ENCODE assay signal across 14 cellular contexts in the genomic region with DNA sequence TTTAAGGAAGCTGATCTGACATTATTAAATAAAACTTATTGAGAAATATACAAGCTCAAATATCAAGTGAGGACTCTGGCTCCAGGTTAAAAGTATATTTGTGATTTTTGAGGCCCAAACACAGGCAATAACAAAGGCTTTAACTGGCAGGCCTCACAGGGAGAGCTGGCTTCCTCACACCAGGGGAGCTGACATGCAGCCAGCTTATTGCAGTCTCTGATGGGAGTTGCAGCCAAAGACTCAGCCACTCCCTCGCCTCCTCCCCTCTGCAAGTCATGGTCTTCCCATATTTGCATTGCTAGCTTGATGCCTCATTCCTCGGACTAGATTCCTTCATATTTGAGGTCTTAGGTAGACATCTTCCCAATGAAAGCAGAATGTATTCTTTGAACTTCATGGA.
DNase-seq lines count a peak whose midpoint lies in the region; ATAC-seq and TF ChIP-seq lines count a peak whose summit lies in the region.
"Had no signal": no experiment of that assay in that cellular context is flagged by ENCODE, and none has a peak within 500 bp of the region (broad histone marks: within the 10 kb centered on the region; RNA-seq: fewer than 3 reads in every experiment).

No MANE protein-coding gene starts in this region.

- no peak overlapping the region for H2AFZ ChIP-seq in neural progenitor cell (replicated peaks)

- H3K9me3 Mint-ChIP-seq in neural progenitor cell = no peaks in the 10 kb centered on the region
- H3K9me3 Mint-ChIP-seq in immature natural killer cell = peaks cover 9 to 48% (median 16%) of the 10 kb centered on the region in 6 donors
- H3K9me3 Mint-ChIP-seq: type B pancreatic cell had no signal

- H3K27me3 Mint-ChIP-seq in neural progenitor cell (ENCODE audit: insufficient read depth, low read depth) (peaks cover 2% of the 10 kb centered on the region), immature natural killer cell (ENCODE audit: low read depth in 3 of 3) (peaks cover 0 to 2% (median 0%) of the 10 kb centered on the region in 3 donors)
- H3K27me3 Mint-ChIP-seq: type B pancreatic cell had no signal

- no peak overlapping the region for H3K27ac ChIP-seq in neural progenitor cell
- H3K27ac ChIP-seq: 22Rv1, right lobe of liver had no signal

- no peaks in the 10 kb centered on the region for H3K36me3 ChIP-seq in neural progenitor cell
- H3K36me3 ChIP-seq: right lobe of liver had no signal

- TF ChIP-seq CTCF in choroid plexus epithelial cell (conservative IDR thresholded peaks at IDR 0.05; ENCODE audit: low read depth, low read length) (no peak), neural progenitor cell (IDR thresholded peaks at IDR 0.05) (no peak)

- H3K36me3 Mint-ChIP-seq in neural progenitor cell = no peaks in the 10 kb centered on the region
- no peaks in the 10 kb centered on the region for H3K36me3 Mint-ChIP-seq in immature natural killer cell
- H3K36me3 Mint-ChIP-seq: type B pancreatic cell had no signal

- DNase-seq in NCI-H1092 treated with DMSO at 0.1 percent for 48 hours (lab: John Stamatoyannopoulos, UW) (peak; percentile 69), NCI-H1092 (lab: John Stamatoyannopoulos, UW) (no peak), NCI-H2081 treated with DMSO at 0.1 percent for 48 hours (lab: John Stamatoyannopoulos, UW) (peak; percentile 35), choroid plexus epithelial cell (ENCODE audit: low read depth) (peak; percentile 96), neural progenitor cell (ENCODE audit: low spot score) (peak; percentile 33), immature natural killer cell (no peak)
- no peak for DNase-seq in activated naive CD4-positive, alpha-beta T cell (lab: John Stamatoyannopoulos, UW)
- DNase-seq: activated CD8-positive, alpha-beta memory T cell treated with anti-CD3 and anti-CD28 coated beads, Interleukin-2, amount 50 U/mL, for 48 hours; DMS153; NCI-H2029 treated with DMSO at 0.1 percent for 48 hours; right lobe of liver had no signal

- H4K20me1 ChIP-seq in neural progenitor cell (ENCODE audit: low read depth) = no peaks in the 10 kb centered on the region

- H3F3A ChIP-seq in neural progenitor cell (ENCODE audit: low read depth) = no peaks in the 10 kb centered on the region

- H3K27ac Mint-ChIP-seq in neural progenitor cell (peak overlapping the region; percentile 27), immature natural killer cell (no peak overlapping the region)
- H3K27ac Mint-ChIP-seq: type B pancreatic cell had no signal

- H3K27me3 ChIP-seq in neural progenitor cell = no peaks in the 10 kb centered on the region
- H3K27me3 ChIP-seq: right lobe of liver had no signal

- no peaks in the 10 kb centered on the region for H3K79me2 ChIP-seq in neural progenitor cell (ENCODE audit: low read depth)

- H3K4me3 ChIP-seq in choroid plexus epithelial cell (ENCODE audit: low read depth, low read length) = no peak overlapping the region
- no peak overlapping the region for H3K4me3 ChIP-seq in neural progenitor cell
- H3K4me3 ChIP-seq: right lobe of liver had no signal

- no peaks in the 10 kb centered on the region for H3K4me1 ChIP-seq in neural progenitor cell
- H3K4me1 ChIP-seq: right lobe of liver had no signal

- H3K4me3 Mint-ChIP-seq in neural progenitor cell (no peak overlapping the region), immature natural killer cell (no peak overlapping the region)
- H3K4me3 Mint-ChIP-seq: type B pancreatic cell had no signal

- no peak for ATAC-seq in HG02610 (IDR thresholded peaks at IDR 0.05; ENCODE audit: unreplicated experiment)
- ATAC-seq: right lobe of liver had no signal

- no peak overlapping the region for H3K4me2 ChIP-seq in neural progenitor cell

- H3K9me3 ChIP-seq in neural progenitor cell (ENCODE audit: low read depth) = no peaks in the 10 kb centered on the region
- H3K9me3 ChIP-seq: right lobe of liver had no signal

- no peak overlapping the region for H3K9ac ChIP-seq in neural progenitor cell

- peaks cover 15% of the 10 kb centered on the region for H3K4me1 Mint-ChIP-seq in neural progenitor cell
- no peaks in the 10 kb centered on the region for H3K4me1 Mint-ChIP-seq in immature natural killer cell

Comparison
In these comparisons a context has a peak if more than half of its experiments do, and no peak if none do; other contexts are left out.
1. DNase-seq: peak in NCI-H1092 treated with DMSO at 0.1 percent for 48 hours (single experiment), NCI-H2081 treated with DMSO at 0.1 percent for 48 hours (single experiment), choroid plexus epithelial cell (single experiment) and neural progenitor cell (single experiment); none in NCI-H1092 (single experiment), immature natural killer cell (0 of 3) and activated naive CD4-positive, alpha-beta T cell (0 of 4).